Comparison of ENCODE assay signal across 1 cellular context in the genomic region with DNA sequence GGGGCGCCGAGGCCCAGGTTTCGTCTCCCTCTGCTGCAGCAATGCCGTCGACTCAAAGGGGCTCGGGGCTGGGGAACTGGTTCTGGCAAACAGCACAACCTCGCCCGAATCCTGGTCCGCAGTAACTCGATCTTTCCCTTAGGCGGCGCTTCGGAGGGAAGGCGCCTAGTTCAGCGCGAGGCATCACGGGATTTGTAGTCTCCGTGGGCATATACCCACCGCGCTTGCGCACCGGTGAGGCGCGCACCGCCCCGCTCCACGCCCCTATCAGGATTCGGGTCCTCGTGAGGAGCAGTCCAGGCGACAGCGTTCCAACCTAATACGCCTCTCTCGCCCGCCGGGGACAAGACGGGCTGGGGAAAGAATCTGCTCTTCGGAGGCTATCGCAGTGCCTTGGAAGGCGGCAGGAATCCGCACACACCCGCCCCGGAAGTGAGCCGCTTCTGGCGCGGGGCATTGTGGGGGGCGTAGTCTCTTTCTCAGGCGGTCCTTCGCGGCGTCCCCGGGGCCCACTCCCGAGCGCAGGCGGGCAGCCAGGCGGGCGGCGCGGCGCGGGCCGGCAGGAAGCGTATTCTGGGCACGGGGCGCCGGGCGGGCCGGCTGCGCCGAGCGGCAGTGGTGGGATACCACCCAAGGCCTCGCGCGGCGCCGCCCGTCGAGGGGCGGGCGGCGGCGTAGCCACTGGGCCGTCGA.
TF ChIP-seq lines count a peak whose summit lies in the region.

THAP11 (plus strand) TSS at position 505 of the 693 bp plus-strand sequence. CDS start 235 bp downstream, outside the sequence.

TF ChIP-seq in HEK293, 187 proteins besides CTCF, POLR2A, EP300 and RAD21 (continued from another document):
- TF ChIP-seq, protein P1, sequence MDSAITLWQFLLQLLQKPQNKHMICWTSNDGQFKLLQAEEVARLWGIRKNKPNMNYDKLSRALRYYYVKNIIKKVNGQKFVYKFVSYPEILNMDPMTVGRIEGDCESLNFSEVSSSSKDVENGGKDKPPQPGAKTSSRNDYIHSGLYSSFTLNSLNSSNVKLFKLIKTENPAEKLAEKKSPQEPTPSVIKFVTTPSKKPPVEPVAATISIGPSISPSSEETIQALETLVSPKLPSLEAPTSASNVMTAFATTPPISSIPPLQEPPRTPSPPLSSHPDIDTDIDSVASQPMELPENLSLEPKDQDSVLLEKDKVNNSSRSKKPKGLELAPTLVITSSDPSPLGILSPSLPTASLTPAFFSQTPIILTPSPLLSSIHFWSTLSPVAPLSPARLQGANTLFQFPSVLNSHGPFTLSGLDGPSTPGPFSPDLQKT (IDR thresholded peaks at IDR 0.05; ENCODE audit: borderline replicate concordance, low read depth, low read length): peak; percentile 49; the same call in 1 of the 2 replicates
- peak; percentile 87 for TF ChIP-seq ZBTB17 (tag by site-specific recombination; IDR thresholded peaks at IDR 0.05)
- TF ChIP-seq SP3 (tag by site-specific recombination; IDR thresholded peaks at IDR 0.05): peak; percentile 96
- TF ChIP-seq ZNF362 (tag by site-specific recombination; IDR thresholded peaks at IDR 0.05): no peak
- TF ChIP-seq ZNF121 (tag by site-specific recombination; IDR thresholded peaks at IDR 0.05): no peak
- peak; percentile 33; the same call in 1 of the 2 replicates for TF ChIP-seq SP7 (tag by site-specific recombination; IDR thresholded peaks at IDR 0.05)
- TF ChIP-seq ZBTB8A (tag by site-specific recombination; IDR thresholded peaks at IDR 0.05): peak; percentile 56
- TF ChIP-seq ZNF629 (tag by site-specific recombination; IDR thresholded peaks at IDR 0.05): 0 out of 2 replicates have a peak, but pooled peaks have one; percentile 30
- peak; percentile 94 for TF ChIP-seq ZNF692 (tag by site-specific recombination; IDR thresholded peaks at IDR 0.05)
- peak; percentile 92 for TF ChIP-seq ZNF600 (tag by site-specific recombination; IDR thresholded peaks at IDR 0.05)
- 0 out of 2 replicates have a peak, but pooled peaks have one; percentile 46 for TF ChIP-seq ZNF677 (tag by site-specific recombination; IDR thresholded peaks at IDR 0.05)
- no peak for TF ChIP-seq ZSCAN30 (tag by site-specific recombination; IDR thresholded peaks at IDR 0.05)
- no peak for TF ChIP-seq ZNF610 (tag by site-specific recombination; IDR thresholded peaks at IDR 0.05; ENCODE audit: borderline replicate concordance)
- no peak for TF ChIP-seq ZNF239 (tag by site-specific recombination; IDR thresholded peaks at IDR 0.05)
- peak; percentile 70; the same call in 1 of the 2 replicates for TF ChIP-seq KLF7 (tag by site-specific recombination; IDR thresholded peaks at IDR 0.05; ENCODE audit: borderline replicate concordance)
- peak; percentile 60; the same call in 1 of the 2 replicates for TF ChIP-seq ZNF596 (tag by site-specific recombination; IDR thresholded peaks at IDR 0.05)
- peak; percentile 95 for TF ChIP-seq KLF9 (tag by site-specific recombination; IDR thresholded peaks at IDR 0.05; ENCODE audit: low read depth)
- TF ChIP-seq TRIM28 (IDR thresholded peaks at IDR 0.05; ENCODE audit: borderline replicate concordance, low read length): 0 out of 2 replicates have a peak, but pooled peaks have one; percentile 31
- TF ChIP-seq ZNF16 (tag by site-specific recombination; IDR thresholded peaks at IDR 0.05; ENCODE audit: low read depth): no peak
- TF ChIP-seq ZNF335 (tag by site-specific recombination; conservative IDR thresholded peaks at IDR 0.05): peak; percentile 99
- peak; percentile 82 for TF ChIP-seq KLF1 (tag by site-specific recombination; IDR thresholded peaks at IDR 0.05)
- peak; percentile 74; the same call in 1 of the 2 replicates for TF ChIP-seq ZNF391 (tag by site-specific recombination; IDR thresholded peaks at IDR 0.05; ENCODE audit: borderline replicate concordance, low read depth)
- TF ChIP-seq KLF8 (tag by site-specific recombination; IDR thresholded peaks at IDR 0.05): peak; percentile 97
- peak; percentile 2; the same call in 1 of the 2 replicates for TF ChIP-seq ZNF654 (tag by site-specific recombination; IDR thresholded peaks at IDR 0.05; ENCODE audit: low read depth)
- TF ChIP-seq ZBTB48 (tag by site-specific recombination; IDR thresholded peaks at IDR 0.05): 0 out of 2 replicates have a peak, but pooled peaks have one; percentile 13
- TF ChIP-seq ZNF626 (tag by site-specific recombination; IDR thresholded peaks at IDR 0.05): peak; percentile 19; the same call in 1 of the 2 replicates
- no peak for TF ChIP-seq ZNF157 (tag by site-specific recombination; IDR thresholded peaks at IDR 0.05)
- TF ChIP-seq ZNF324 (tag by site-specific recombination; IDR thresholded peaks at IDR 0.05): 0 out of 2 replicates have a peak, but pooled peaks have one; percentile 65
- no peak for TF ChIP-seq ZNF580 (tag by site-specific recombination; IDR thresholded peaks at IDR 0.05)
- peak; percentile 88 for TF ChIP-seq ZBTB11 (tag by site-specific recombination; conservative IDR thresholded peaks at IDR 0.05; ENCODE audit: low read depth)
- TF ChIP-seq YY1 (tag by site-specific recombination; IDR thresholded peaks at IDR 0.05): no peak
- peak; percentile 58 for TF ChIP-seq ZXDB (tag by site-specific recombination; IDR thresholded peaks at IDR 0.05)
- peak; percentile 85 for TF ChIP-seq SP2 (tag by site-specific recombination; IDR thresholded peaks at IDR 0.05)
- TF ChIP-seq ZBTB20 (tag by site-specific recombination; IDR thresholded peaks at IDR 0.05): peak; percentile 83
- peak; percentile 97 for TF ChIP-seq ZNF76 (tag by site-specific recombination; IDR thresholded peaks at IDR 0.05; ENCODE audit: borderline replicate concordance, low read depth)
